ENCODE assay signal across 9 cellular contexts in genomic region chr21:41769106-41769505, GRCh38. TPM values are rescaled to one million over a fixed set of nuclear protein-coding genes. Genes with fewer than 3 reads are reported as not detected.
DNase-seq lines count a peak whose midpoint lies in the region; TF ChIP-seq lines count a peak whose summit lies in the region.
"Had no signal": no experiment of that assay in that cellular context is flagged by ENCODE, and none has a peak within 500 bp of the region (broad histone marks: within the 10 kb centered on the region; RNA-seq: fewer than 3 reads in every experiment).

No MANE protein-coding gene starts in this region.

- H3K27ac ChIP-seq in PC-9, result peak overlapping the region; percentile 99
- H3K27ac ChIP-seq in epithelial cell of prostate, result peak overlapping the region; percentile 86
- no peak overlapping the region for H3K27ac ChIP-seq in parathyroid adenoma

- POLR2A ChIA-PET in PC-9 (lab: Charles Lee; ENCODE audit: unreplicated experiment), result no interaction called here

- H3K4me2 ChIP-seq in PC-9, result peak overlapping the region; percentile 96
- H3K4me2 ChIP-seq in parathyroid adenoma (ENCODE audit: low read length), result peak overlapping the region; percentile 5

- CTCF ChIA-PET in PC-9 (lab: Charles Lee), result no interaction called here

- no peaks in the 10 kb centered on the region for H3K9me2 ChIP-seq in PC-9 (ENCODE audit: insufficient read depth)

- H4K20me1 ChIP-seq in PC-9 (ENCODE audit: insufficient read depth), result peaks cover 26% of the 10 kb centered on the region

- no peak overlapping the region for H3K9ac ChIP-seq in parathyroid adenoma

- H3K4me1 ChIP-seq in PC-9 (replicated peaks; ENCODE audit: insufficient read depth), result peaks cover 13% of the 10 kb centered on the region
- H3K4me1 ChIP-seq in parathyroid adenoma, result no peaks in the 10 kb centered on the region

- no peak for TF ChIP-seq CTCF in PC-9 (conservative IDR thresholded peaks at IDR 0.05)
- no peak for TF ChIP-seq CTCF in parathyroid adenoma (IDR thresholded peaks at IDR 0.05)

- intact Hi-C loops in PC-9 (cut with micrococcal nuclease; ENCODE audit: unreplicated experiment), result loop anchor here (2.0 kb wide), 1 partner anchor 156 kb away; no protein-coding TSS in a partner anchor

- H3K79me2 ChIP-seq in PC-9 (ENCODE audit: low read depth), result peaks cover 47% of the 10 kb centered on the region
- H3K79me2 ChIP-seq in parathyroid adenoma, result peaks cover 3% of the 10 kb centered on the region

- H2AFZ ChIP-seq in PC-9, result no peak overlapping the region
- no peak overlapping the region for H2AFZ ChIP-seq in parathyroid adenoma

- DNase-seq in COLO668 (lab: John Stamatoyannopoulos, UW; ENCODE audit: unreplicated experiment) (peak; percentile 65), PC-9 (no peak), epithelial cell of prostate (ENCODE audit: low read depth, low spot score) (no peak), NCI-H146 (lab: John Stamatoyannopoulos, UW) (no peak)
- DNase-seq in stimulated activated CD4-positive, alpha-beta T cell treated with anti-CD3 and anti-CD28 coated beads, Interleukin-2, amount 100 ng/mL, for 24 hours, result no peak
- no peak for DNase-seq in stimulated activated CD4-positive, alpha-beta T cell treated with anti-CD3 and anti-CD28 coated beads, Interleukin-4, amount 100 ng/mL, for 1 hour
- no peak for DNase-seq in effector CD8-positive, alpha-beta T cell (lab: John Stamatoyannopoulos, UW)
- DNase-seq: stimulated activated CD4-positive, alpha-beta T cell treated with anti-CD3 and anti-CD28 coated beads, Interleukin-4, amount 100 ng/mL, for 4 hours had no signal

- H3F3A ChIP-seq in PC-9 (ENCODE audit: insufficient read depth, low read depth), result peaks cover 28% of the 10 kb centered on the region

- peak overlapping the region; percentile 100 for H3K4me3 ChIP-seq in PC-9
- H3K4me3 ChIP-seq in parathyroid adenoma (ENCODE audit: low read depth, low read length), result no peak overlapping the region

- H3K36me3 ChIP-seq in PC-9 (ENCODE audit: low read depth) (peaks cover 20% of the 10 kb centered on the region), parathyroid adenoma (ENCODE audit: control insufficient read depth, insufficient read depth, low read length) (no peaks in the 10 kb centered on the region)

- no peaks in the 10 kb centered on the region for H3K27me3 ChIP-seq in PC-9 (ENCODE audit: insufficient read depth, low read depth)
- H3K27me3 ChIP-seq in parathyroid adenoma (ENCODE audit: control insufficient read depth, insufficient read depth, low read length), result no peaks in the 10 kb centered on the region

- no TSS peak for BruUV-seq in PC-9 (replicated peaks; lab: Mats Ljungman, UMichigan)

- H3K9me3 ChIP-seq in PC-9 (ENCODE audit: insufficient read depth, low read depth) (no peaks in the 10 kb centered on the region), parathyroid adenoma (ENCODE audit: control insufficient read depth, low read length) (no peaks in the 10 kb centered on the region)

RNA-seq across cellular contexts. Expression of gene RIPK4, which starts 2.3 kb away (rescaled TPM):
- total RNA-seq in PC-9 (2021), result 30.1 and 39.3 TPM in 2 replicates
